20 cellular contexts compared by ENCODE assay signal in the genomic region with DNA sequence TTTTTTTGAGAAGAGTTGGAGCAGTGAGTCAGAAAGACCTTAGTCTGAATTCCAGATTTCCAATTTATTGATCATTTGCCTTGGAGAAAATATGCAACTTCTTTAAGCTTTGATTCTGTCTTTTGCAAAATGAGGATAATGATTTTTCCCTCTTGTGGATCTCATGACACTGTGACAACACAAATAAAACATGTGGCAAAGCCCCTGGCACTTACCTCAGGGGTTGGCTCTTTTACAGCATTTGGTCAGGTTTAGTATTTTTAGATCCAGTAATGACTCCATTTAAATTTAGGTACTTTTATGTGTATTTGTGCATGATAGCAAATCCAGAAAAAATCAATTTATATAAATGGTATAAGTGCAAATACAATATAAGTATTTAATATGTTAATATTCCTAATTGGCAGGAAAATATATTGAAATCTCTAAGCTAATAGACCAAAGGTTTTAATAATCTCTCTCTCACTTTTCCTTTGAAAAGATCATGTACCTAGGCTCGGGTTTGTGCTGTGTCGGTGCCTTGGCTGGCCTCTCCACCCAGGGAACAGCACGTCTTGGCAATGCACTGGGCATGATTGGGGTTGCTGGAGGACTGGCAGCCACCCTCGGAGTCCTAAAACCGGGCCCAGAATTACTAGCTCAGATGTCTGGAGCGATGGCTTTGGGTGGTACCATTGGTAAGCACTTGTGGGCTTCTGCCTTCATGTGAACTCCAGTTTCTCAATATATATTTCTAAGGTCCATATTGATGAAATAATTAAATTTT. TPM values are rescaled to one million over a fixed set of nuclear protein-coding genes. Genes with fewer than 3 reads are reported as not detected.
DNase-seq lines count a peak whose midpoint lies in the region; ATAC-seq, FAIRE-seq and TF ChIP-seq lines count a peak whose summit lies in the region.
"Had no signal": no experiment of that assay in that cellular context is flagged by ENCODE, and none has a peak within 500 bp of the region (broad histone marks: within the 10 kb centered on the region; RNA-seq: fewer than 3 reads in every experiment).

No MANE protein-coding gene starts in this region.

- intact Hi-C loops in left ventricle myocardium inferior (cut with micrococcal nuclease) (no loop called here), gastrocnemius medialis (cut with DNase I; ENCODE audit: low total_unique reads) (no loop called here), body of pancreas (cut with DNase I) (no loop called here), lower leg skin (cut with DNase I; ENCODE audit: low total_unique reads) (no loop called here), kidney (cut with DNase I) (no loop called here)

- H3K36me3 ChIP-seq in left ventricle myocardium inferior (peaks cover 96% of the 10 kb centered on the region), gastrocnemius medialis (peaks cover 0 to 75% of the 10 kb centered on the region in 2 donors), body of pancreas (replicated peaks in 1 of 2; ENCODE audit: insufficient read depth in 1 of 2, low read depth in 2 of 2) (peaks cover 5 to 27% of the 10 kb centered on the region in 2 donors), kidney (ENCODE audit: control insufficient read depth in 1 of 2, insufficient read depth in 2 of 2, low read length in 2 of 2) (peaks cover 14 to 53% of the 10 kb centered on the region in 2 donors)

- H3K4me3 ChIP-seq in left ventricle myocardium inferior (no peak overlapping the region), gastrocnemius medialis (no peak overlapping the region), body of pancreas (no peak overlapping the region), lower leg skin (ENCODE audit: low read depth, poor library complexity, severe bottlenecking) (no peak overlapping the region), kidney (ENCODE audit: low read length in 2 of 2) (no peak overlapping the region)
- H3K4me3 ChIP-seq: GM23338 had no signal

- H3K27me3 ChIP-seq in left ventricle myocardium inferior (ENCODE audit: low read depth) = no peaks in the 10 kb centered on the region
- H3K27me3 ChIP-seq in gastrocnemius medialis = no peaks in the 10 kb centered on the region
- no peaks in the 10 kb centered on the region for H3K27me3 ChIP-seq in body of pancreas
- H3K27me3 ChIP-seq: BE2C had no signal

- FAIRE-seq in RCC 7860 (lab: Jason Lieb, UNC) = peak; percentile 7
- no peak for FAIRE-seq in kidney (lab: Jason Lieb, UNC)
- FAIRE-seq: H54, HTR-8/SVneo had no signal

- H3K27ac ChIP-seq in left ventricle myocardium inferior (replicated peaks) (peak overlapping the region; percentile 68), gastrocnemius medialis (peak overlapping the region; percentile 57 to 79 (median 67)), body of pancreas (no peak overlapping the region), kidney (ENCODE audit: low read depth in 2 of 2, low read length in 2 of 2) (no peak overlapping the region)

- H3K9me3 ChIP-seq in left ventricle myocardium inferior (replicated peaks) (no peaks in the 10 kb centered on the region), gastrocnemius medialis (no peaks in the 10 kb centered on the region), body of pancreas (no peaks in the 10 kb centered on the region), kidney (ENCODE audit: control insufficient read depth in 1 of 2, low read length in 2 of 2) (no peaks in the 10 kb centered on the region)
- H3K9me3 ChIP-seq: BE2C, Caco-2 had no signal

- no peak overlapping the region for H3K9ac ChIP-seq in kidney (ENCODE audit: low read length in 2 of 2)

- no peak for TF ChIP-seq CTCF in left ventricle myocardium inferior (IDR thresholded peaks at IDR 0.05; ENCODE audit: borderline replicate concordance)
- TF ChIP-seq CTCF in gastrocnemius medialis (IDR thresholded peaks at IDR 0.05 in 4 of 5, conservative IDR thresholded peaks at IDR 0.05 in 1 of 5) = no peak
- TF ChIP-seq CTCF in body of pancreas (IDR thresholded peaks at IDR 0.05) = no peak
- TF ChIP-seq CTCF in lower leg skin (IDR thresholded peaks at IDR 0.05) = no peak
- TF ChIP-seq CTCF in kidney (IDR thresholded peaks at IDR 0.05; ENCODE audit: borderline replicate concordance, extremely low read depth, insufficient read depth) = no peak

- H3K4me1 ChIP-seq in left ventricle myocardium inferior = peaks cover 43% of the 10 kb centered on the region
- peaks cover 9 to 15% of the 10 kb centered on the region in 2 donors for H3K4me1 ChIP-seq in gastrocnemius medialis
- no peaks in the 10 kb centered on the region for H3K4me1 ChIP-seq in body of pancreas
- H3K4me1 ChIP-seq in kidney (ENCODE audit: control insufficient read depth in 1 of 2, insufficient read depth in 1 of 2, low read depth in 1 of 2, low read length in 2 of 2) = no peaks in the 10 kb centered on the region
- H3K4me1 ChIP-seq: BE2C, Caco-2 had no signal

- DNase-seq in G401 (ENCODE audit: low spot score) (peak; percentile 55), RCC 7860 (ENCODE audit: low spot score) (no peak), left ventricle myocardium inferior (no peak), gastrocnemius medialis (peak in 1 of 2 donors; percentile 36), body of pancreas (no peak), lower leg skin (ENCODE audit: low spot score in 2 of 2) (no peak), kidney (no peak)
- DNase-seq: ACHN; BE2C; Caco-2; CD4-positive, alpha-beta T cell; DMS153; DMS79; GF-D8; HFFc6; IMR-90 had no signal

- peak; percentile 65 to 66 for ATAC-seq in gastrocnemius medialis
- no peak for ATAC-seq in body of pancreas
- ATAC-seq: GM23338, HCT116 had no signal

- 94 to 97% methylated on average over 6 of the region's 6 CpGs for WGBS in body of pancreas, 2 donors
- WGBS in lower leg skin, 2 donors = 93 to 98% methylated on average over 6 of the region's 6 CpGs

- TF ChIP-seq POLR2A in gastrocnemius medialis (IDR thresholded peaks at IDR 0.05) = no peak
- TF ChIP-seq POLR2A in body of pancreas (IDR thresholded peaks at IDR 0.05) = no peak
- no peak for TF ChIP-seq POLR2A in lower leg skin (IDR thresholded peaks at IDR 0.05)

- in situ Hi-C loops in G401 (cut with HindIII; ENCODE audit: low sequenced_read_pairs) = no loop called here
- in situ Hi-C loops in gastrocnemius medialis (cut with MboI; ENCODE audit: low sequenced_read_pairs in 4 of 4) = no loop called here

RNA-seq across cellular contexts. Expression of a gene that starts 49.7 kb away (rescaled TPM):
- total RNA-seq in G401 (2014; rRNA removed; shearing (Covaris generic)) = 13.4 and 18.1 TPM in 2 replicates
- 656 TPM for total RNA-seq in left ventricle myocardium inferior
- total RNA-seq in gastrocnemius medialis = 100 to 1,000 TPM in 3 of 4 donors, 10 to 100 TPM in 1; 90.3 to 149 (median 127) TPM
- 10 to 100 TPM; 25.1 to 30.1 TPM for total RNA-seq in body of pancreas
- 10 to 100 TPM; 24.2 to 34.2 (median 27.7) TPM for total RNA-seq in lower leg skin
- 101 TPM for total RNA-seq in kidney
- polyA plus RNA-seq in kidney (ENCODE audit: insufficient read depth, low read depth, low replicate concordance) = 56.4 TPM

Comparison
In these comparisons a context has a peak if more than half of its experiments do, and no peak if none do; other contexts are left out.
1. H3K27ac ChIP-seq: peak in left ventricle myocardium inferior (single experiment) and gastrocnemius medialis (4 of 4); none in body of pancreas (0 of 4) and kidney (0 of 2).